Comparison of ENCODE assay signal across 16 cellular contexts in the genomic region with DNA sequence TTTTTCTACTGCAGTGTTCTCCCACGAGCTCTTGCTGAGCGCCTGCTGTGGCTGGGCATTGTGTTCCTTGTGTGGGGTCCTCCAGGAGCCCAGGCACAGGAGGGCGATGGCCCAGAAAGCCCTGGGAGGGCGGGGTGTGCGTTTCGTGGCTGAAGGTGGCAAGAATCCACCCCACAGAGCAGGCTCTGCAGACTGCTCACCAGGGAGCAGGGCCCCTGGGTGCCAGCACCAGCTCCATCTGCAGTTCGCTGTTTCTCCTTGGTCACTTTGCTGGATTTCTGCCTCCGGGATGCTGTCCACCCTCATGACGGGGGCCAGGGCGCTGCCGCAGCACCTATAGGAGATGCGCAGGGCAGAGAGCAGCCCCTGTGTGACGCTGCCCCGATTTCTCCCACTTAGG.
DNase-seq lines count a peak whose midpoint lies in the region; ATAC-seq and TF ChIP-seq lines count a peak whose summit lies in the region.
"Had no signal": no experiment of that assay in that cellular context is flagged by ENCODE, and none has a peak within 500 bp of the region (broad histone marks: within the 10 kb centered on the region; RNA-seq: fewer than 3 reads in every experiment).

No MANE protein-coding gene starts in this region.

- H3K27ac Mint-ChIP-seq in endodermal cell, result peak overlapping the region; percentile 76
- H3K27ac Mint-ChIP-seq: B cell; CD8-positive, alpha-beta T cell had no signal

- no peaks in the 10 kb centered on the region for H3K9me2 ChIP-seq in OCI-LY7 (ENCODE audit: insufficient read depth, low read length)

- H3K36me3 Mint-ChIP-seq in endodermal cell (ENCODE audit: low read depth), result peaks cover 45% of the 10 kb centered on the region
- H3K36me3 Mint-ChIP-seq: CD8-positive, alpha-beta T cell had no signal

- no peak overlapping the region for H3K4me3 Mint-ChIP-seq in endodermal cell
- H3K4me3 Mint-ChIP-seq: B cell; CD14-positive monocyte; CD8-positive, alpha-beta T cell had no signal

- ATAC-seq in HG03039 (IDR thresholded peaks at IDR 0.05; ENCODE audit: unreplicated experiment), result no peak
- ATAC-seq in GM18498 (IDR thresholded peaks at IDR 0.05; ENCODE audit: unreplicated experiment), result no peak
- ATAC-seq: CD8-positive, alpha-beta T cell; HCT116 had no signal

- no peak overlapping the region for H3K9ac ChIP-seq in endodermal cell (ENCODE audit: extremely low read depth, low read length, poor library complexity, severe bottlenecking)

- whole genome bisulfite sequencing in endodermal cell (ENCODE audit: insufficient coverage in 1 of 2, insufficient read length in 1 of 2), 2 experiments, result 89 to 94% methylated on average over 14 of the region's 14 CpGs

- no peaks in the 10 kb centered on the region for H4K20me1 ChIP-seq in OCI-LY7 (ENCODE audit: insufficient read depth, low read length)

- H3K27me3 Mint-ChIP-seq in endodermal cell (ENCODE audit: insufficient read depth), result no peaks in the 10 kb centered on the region
- H3K27me3 Mint-ChIP-seq: B cell had no signal

- H3K4me1 ChIP-seq in HEK293 (ENCODE audit: control insufficient read depth, insufficient read depth, low read length), result no peaks in the 10 kb centered on the region
- H3K4me1 ChIP-seq in endodermal cell (ENCODE audit: control insufficient read depth, insufficient read depth, low read length), result no peaks in the 10 kb centered on the region
- H3K4me1 ChIP-seq in OCI-LY7 (ENCODE audit: insufficient read depth, low read length, poor library complexity, severe bottlenecking), result no peaks in the 10 kb centered on the region

- peaks cover 0 to 24% of the 10 kb centered on the region in 2 experiments; a peak in 2 of 3 replicates for H3K36me3 ChIP-seq in HEK293 (ENCODE audit: control insufficient read depth in 2 of 2, insufficient read depth in 1 of 2, low read length in 2 of 2)
- peaks cover 11% of the 10 kb centered on the region for H3K36me3 ChIP-seq in endodermal cell (ENCODE audit: control insufficient read depth, insufficient read depth, low read length)
- no peaks in the 10 kb centered on the region for H3K36me3 ChIP-seq in OCI-LY7 (ENCODE audit: insufficient read depth, low read length)

- DNase-seq in endodermal cell (peak; percentile 38), posterior vena cava (ENCODE audit: low spot score) (peak; percentile 69), OCI-LY7 (ENCODE audit: low spot score) (no peak)
- no peak for DNase-seq in activated effector memory CD4-positive, alpha-beta T cell treated with anti-CD3 and anti-CD28 coated beads, Interleukin-2, amount 50 U/mL, for 16 hours
- DNase-seq: CD8-positive, alpha-beta T cell; COR-L47; DMS153; DMS79 treated with DMSO at 0.1 percent for 48 hours; EL had no signal

- POLR2A ChIA-PET in HEK293 (lab: Yijun Ruan, JAX) (no interaction called here), OCI-LY7 (lab: Charles Lee) (no interaction called here)

- H3K4me1 Mint-ChIP-seq in endodermal cell, result no peaks in the 10 kb centered on the region
- H3K4me1 Mint-ChIP-seq: B cell, CD14-positive monocyte had no signal

- no peak for TF ChIP-seq CTCF in C4-2B (conservative IDR thresholded peaks at IDR 0.05)
- no peak for TF ChIP-seq CTCF in HEK293 (tag by site-specific recombination; IDR thresholded peaks at IDR 0.05)
- TF ChIP-seq CTCF in endodermal cell (conservative IDR thresholded peaks at IDR 0.05), result no peak
- TF ChIP-seq CTCF in OCI-LY7 (conservative IDR thresholded peaks at IDR 0.05; ENCODE audit: low read length), result no peak

- no peaks in the 10 kb centered on the region for H3K27me3 ChIP-seq in endodermal cell (ENCODE audit: control insufficient read depth, insufficient read depth, low read length, poor library complexity, severe bottlenecking)

- H3K4me3 ChIP-seq in HEK293 (ENCODE audit: low read depth, low read length) (no peak overlapping the region), endodermal cell (ENCODE audit: low read length) (no peak overlapping the region), OCI-LY7 (ENCODE audit: low read depth, low read length, poor library complexity, severe bottlenecking) (no peak overlapping the region)

- no peaks in the 10 kb centered on the region for H3K79me2 ChIP-seq in OCI-LY7 (ENCODE audit: insufficient read depth, low read depth, low read length)

- H3K9me3 ChIP-seq in HEK293 (ENCODE audit: control insufficient read depth, insufficient read depth, low read depth, low read length) (no peaks in the 10 kb centered on the region), endodermal cell (ENCODE audit: control insufficient read depth, low read length) (no peaks in the 10 kb centered on the region), OCI-LY7 (ENCODE audit: low read length) (no peaks in the 10 kb centered on the region)

- CTCF ChIA-PET in HEK293 (lab: Yijun Ruan, JAX) (no interaction called here), OCI-LY7 (lab: Charles Lee; ENCODE audit: unreplicated experiment) (no interaction called here)

- no peak overlapping the region for H2AFZ ChIP-seq in OCI-LY7 (ENCODE audit: low read length)

- H3K9me3 Mint-ChIP-seq in endodermal cell, result no peaks in the 10 kb centered on the region
- H3K9me3 Mint-ChIP-seq: CD14-positive monocyte; CD8-positive, alpha-beta T cell had no signal

- H3K4me2 ChIP-seq in OCI-LY7 (ENCODE audit: low read length), result no peak overlapping the region

- 0 out of 2 replicates have a peak overlapping the region, but pooled peaks have one; percentile 17 for H3K27ac ChIP-seq in C4-2B
- H3K27ac ChIP-seq in HEK293 (ENCODE audit: extremely low read depth, low read depth, low read length), result no peak overlapping the region
- H3K27ac ChIP-seq in endodermal cell (ENCODE audit: low read depth, low read length), result no peak overlapping the region
- no peak overlapping the region for H3K27ac ChIP-seq in OCI-LY7 (ENCODE audit: low read depth, low read length, poor library complexity, severe bottlenecking)

- no TSS peak for BruUV-seq in OCI-LY7 (replicated peaks; lab: Mats Ljungman, UMichigan)

- intact Hi-C loops in posterior vena cava (cut with DNase I) (no loop called here), OCI-LY7 (cut with micrococcal nuclease; ENCODE audit: unreplicated experiment) (no loop called here)

TF ChIP-seq in HEK293, 187 proteins besides CTCF, POLR2A, EP300 and RAD21:
- TF ChIP-seq ZNF48 (tag by site-specific recombination; IDR thresholded peaks at IDR 0.05), result no peak
- TF ChIP-seq ZNF433 (tag by site-specific recombination; IDR thresholded peaks at IDR 0.05; ENCODE audit: low read depth), result no peak
- no peak for TF ChIP-seq PRDM6 (tag by site-specific recombination; IDR thresholded peaks at IDR 0.05)
- no peak for TF ChIP-seq ZNF114 (tag by site-specific recombination; IDR thresholded peaks at IDR 0.05)
- TF ChIP-seq ZNF239 (tag by site-specific recombination; IDR thresholded peaks at IDR 0.05), result no peak
- no peak for TF ChIP-seq ZNF76 (tag by site-specific recombination; IDR thresholded peaks at IDR 0.05; ENCODE audit: borderline replicate concordance, low read depth)
- peak; percentile 74 for TF ChIP-seq ZIC2 (tag by site-specific recombination; IDR thresholded peaks at IDR 0.05)
- no peak for TF ChIP-seq ZXDB (tag by site-specific recombination; IDR thresholded peaks at IDR 0.05)
- peak; percentile 77 for TF ChIP-seq GLIS1 (tag by site-specific recombination; IDR thresholded peaks at IDR 0.05)
- no peak for TF ChIP-seq GFI1B (tag by site-specific recombination; IDR thresholded peaks at IDR 0.05)
- TF ChIP-seq FEZF1 (tag by site-specific recombination; IDR thresholded peaks at IDR 0.05), result no peak
- no peak for TF ChIP-seq ZNF146 (tag by site-specific recombination; IDR thresholded peaks at IDR 0.05)

Comparison
In these comparisons a context has a peak if more than half of its experiments do, and no peak if none do; other contexts are left out.
1. DNase-seq: peak in endodermal cell (single experiment) and posterior vena cava (single experiment); none in OCI-LY7 (single experiment) and activated effector memory CD4-positive, alpha-beta T cell treated with anti-CD3 and anti-CD28 coated beads, Interleukin-2, amount 50 U/mL, for 16 hours (single experiment).